Comparison of ENCODE assay signal across 9 cellular contexts in genomic region chr17:38415250-38416194, GRCh38. TPM values are rescaled to one million over a fixed set of nuclear protein-coding genes. Genes with fewer than 3 reads are reported as not detected.
DNase-seq lines count a peak whose midpoint lies in the region; ATAC-seq and TF ChIP-seq lines count a peak whose summit lies in the region.
"Had no signal": no experiment of that assay in that cellular context is flagged by ENCODE, and none has a peak within 500 bp of the region (broad histone marks: within the 10 kb centered on the region; RNA-seq: fewer than 3 reads in every experiment).

No MANE protein-coding gene starts in this region.

- TF ChIP-seq CTCF in SU-DHL-6 (IDR thresholded peaks at IDR 0.05; ENCODE audit: insufficient read depth, low read length, poor library complexity, severe bottlenecking) (no peak), fibroblast of the aortic adventitia (IDR thresholded peaks at IDR 0.05; ENCODE audit: insufficient read depth, low read length) (no peak)
- no peak for TF ChIP-seq CTCF in CD4-positive, alpha-beta T cell (IDR thresholded peaks at IDR 0.05)

- peaks cover 55% of the 10 kb centered on the region for H3K27me3 Mint-ChIP-seq in CD4-positive, alpha-beta T cell

- H3K9me3 Mint-ChIP-seq in stimulated activated effector memory CD8-positive, alpha-beta T cell treated with anti-CD3 and anti-CD28 coated beads, Interleukin-12 subunit alpha, Interleukin-12 subunit beta, amount 100 ng/mL, for 72 hours: no peaks in the 10 kb centered on the region
- H3K9me3 Mint-ChIP-seq in CD4-positive, alpha-beta T cell: no peaks in the 10 kb centered on the region
- H3K9me3 Mint-ChIP-seq: central memory CD8-positive, alpha-beta T cell had no signal

- H3F3A ChIP-seq in SU-DHL-6 (ENCODE audit: insufficient read depth): peaks cover 12% of the 10 kb centered on the region; the same call in 1 of the 2 replicates

- POLR2A ChIA-PET in CD4-positive, alpha-beta T cell (lab: Charles Lee): interaction anchor here (1.8 kb wide), 1 partner anchor 66 kb away, joined by 14 read pairs; no protein-coding TSS in a partner anchor

- H3K27me3 ChIP-seq in SU-DHL-6 (ENCODE audit: low read length): no peaks in the 10 kb centered on the region
- peaks cover 28% of the 10 kb centered on the region for H3K27me3 ChIP-seq in CD4-positive, alpha-beta T cell (ENCODE audit: control insufficient read depth, insufficient read depth, low read length)

- peak overlapping the region; percentile 6 for H3K4me3 Mint-ChIP-seq in stimulated activated effector memory CD8-positive, alpha-beta T cell treated with anti-CD3 and anti-CD28 coated beads, Interleukin-12 subunit alpha, Interleukin-12 subunit beta, amount 100 ng/mL, for 72 hours
- H3K4me3 Mint-ChIP-seq in CD4-positive, alpha-beta T cell: no peak overlapping the region
- H3K4me3 Mint-ChIP-seq: central memory CD8-positive, alpha-beta T cell had no signal

- DNase-seq in stimulated activated CD4-positive, alpha-beta T cell treated with anti-CD3 and anti-CD28 coated beads, Interleukin-1b, Interleukin-23, amount 100 ng/mL, for 48 hours: peak; percentile 38
- DNase-seq in stimulated activated CD4-positive, alpha-beta T cell treated with anti-CD3 and anti-CD28 coated beads, Interleukin-4, amount 100 ng/mL, for 1 hour: no peak
- DNase-seq in NCI-H1694 treated with DMSO at 0.1 percent for 48 hours (lab: John Stamatoyannopoulos, UW) (peak; percentile 93), fibroblast of the aortic adventitia (ENCODE audit: low read depth) (peak; percentile 77)
- peak in 1 of 2 donors; percentile 64 for DNase-seq in stimulated activated effector memory CD8-positive, alpha-beta T cell treated with anti-CD3 and anti-CD28 coated beads, Interleukin-12 subunit alpha, Interleukin-12 subunit beta, amount 100 ng/mL, for 72 hours (ENCODE audit: low spot score in 2 of 2)
- DNase-seq in CD4-positive, alpha-beta T cell: no peak

- intact Hi-C loops in CD4-positive, alpha-beta T cell (cut with DNase I, micrococcal nuclease): loop anchor here in 1 of 2 experiments (10.0 kb wide), 1 partner anchor 151 kb away; no protein-coding TSS in a partner anchor

- peak; percentile 47 for ATAC-seq in stimulated activated effector memory CD8-positive, alpha-beta T cell treated with anti-CD3 and anti-CD28 coated beads, Interleukin-12 subunit alpha, Interleukin-12 subunit beta, amount 100 ng/mL, for 72 hours
- ATAC-seq in GM21526 (IDR thresholded peaks at IDR 0.05; ENCODE audit: low FRiP score, unreplicated experiment): no peak
- no peak for ATAC-seq in CD4-positive, alpha-beta T cell (ENCODE audit: poor library complexity)

- peak overlapping the region; percentile 97 for H2AFZ ChIP-seq in SU-DHL-6 (ENCODE audit: low read depth, low read length, severe bottlenecking)

- H3K79me2 ChIP-seq in SU-DHL-6 (ENCODE audit: insufficient read depth, low read length): no peaks in the 10 kb centered on the region

- no peaks in the 10 kb centered on the region for H3K36me3 Mint-ChIP-seq in stimulated activated effector memory CD8-positive, alpha-beta T cell treated with anti-CD3 and anti-CD28 coated beads, Interleukin-12 subunit alpha, Interleukin-12 subunit beta, amount 100 ng/mL, for 72 hours
- no peaks in the 10 kb centered on the region for H3K36me3 Mint-ChIP-seq in CD4-positive, alpha-beta T cell (ENCODE audit: low read depth)

- peaks cover 6% of the 10 kb centered on the region for H3K4me1 Mint-ChIP-seq in stimulated activated effector memory CD8-positive, alpha-beta T cell treated with anti-CD3 and anti-CD28 coated beads, Interleukin-12 subunit alpha, Interleukin-12 subunit beta, amount 100 ng/mL, for 72 hours
- no peaks in the 10 kb centered on the region for H3K4me1 Mint-ChIP-seq in CD4-positive, alpha-beta T cell (ENCODE audit: low read depth)

- H4K20me1 ChIP-seq in SU-DHL-6 (ENCODE audit: low read depth, low read length): no peaks in the 10 kb centered on the region

- peak overlapping the region; percentile 46 for H3K4me3 ChIP-seq in SU-DHL-6 (ENCODE audit: insufficient read depth, low read length, poor library complexity, severe bottlenecking)
- H3K4me3 ChIP-seq in fibroblast of the aortic adventitia (ENCODE audit: low read depth, low read length): peak overlapping the region; percentile 53

- peak overlapping the region; percentile 58 for H3K9ac ChIP-seq in SU-DHL-6 (ENCODE audit: low read length)

- peak overlapping the region; percentile 76 for H3K27ac ChIP-seq in SU-DHL-6 (ENCODE audit: low read depth, low read length)
- H3K27ac ChIP-seq in CD4-positive, alpha-beta T cell (ENCODE audit: low read depth, low read length): no peak overlapping the region

- no peaks in the 10 kb centered on the region for H3K36me3 ChIP-seq in SU-DHL-6 (ENCODE audit: low read length)

- no peak overlapping the region for H3K27ac Mint-ChIP-seq in stimulated activated effector memory CD8-positive, alpha-beta T cell treated with anti-CD3 and anti-CD28 coated beads, Interleukin-12 subunit alpha, Interleukin-12 subunit beta, amount 100 ng/mL, for 72 hours
- no peak overlapping the region for H3K27ac Mint-ChIP-seq in CD4-positive, alpha-beta T cell

- no peaks in the 10 kb centered on the region for H3K9me2 ChIP-seq in SU-DHL-6 (replicated peaks; ENCODE audit: insufficient read depth, low read length)

- CTCF ChIA-PET in CD4-positive, alpha-beta T cell (lab: Charles Lee): interaction anchor here (0.8 to 3.4 kb wide), 6 partner anchors 8 to 66 kb away, joined by 3 to 64 read pairs (median 6); partner anchors contain the start of gene SOCS7

- H3K9me3 ChIP-seq in SU-DHL-6 (ENCODE audit: insufficient read depth, low read length): no peaks in the 10 kb centered on the region
- no peaks in the 10 kb centered on the region for H3K9me3 ChIP-seq in CD4-positive, alpha-beta T cell (ENCODE audit: control insufficient read depth, low read length)

- H3K4me2 ChIP-seq in SU-DHL-6 (ENCODE audit: low read depth, low read length, poor library complexity, severe bottlenecking): peak overlapping the region; percentile 73

RNA-seq across cellular contexts. Expression of gene ARHGAP23, which starts 12.7 kb away (rescaled TPM):
- total RNA-seq in fibroblast of the aortic adventitia (ENCODE audit: low replicate concordance): 36.6 and 38.3 TPM in 2 replicates
- under 1 TPM in 1 of 2 experiments, not detected in 1; 0.73 TPM for total RNA-seq in CD4-positive, alpha-beta T cell

Comparison
In these comparisons a context has a peak if more than half of its experiments do, and no peak if none do; other contexts are left out.
1. DNase-seq: peak in stimulated activated CD4-positive, alpha-beta T cell treated with anti-CD3 and anti-CD28 coated beads, Interleukin-1b, Interleukin-23, amount 100 ng/mL, for 48 hours (single experiment), NCI-H1694 treated with DMSO at 0.1 percent for 48 hours (single experiment) and fibroblast of the aortic adventitia (single experiment); none in stimulated activated CD4-positive, alpha-beta T cell treated with anti-CD3 and anti-CD28 coated beads, Interleukin-4, amount 100 ng/mL, for 1 hour (single experiment) and CD4-positive, alpha-beta T cell (0 of 10).
2. RNA of gene ARHGAP23, which starts 12.7 kb away (total RNA-seq): 36.6 to 38.3 TPM in fibroblast of the aortic adventitia; 0.73 TPM in CD4-positive, alpha-beta T cell; every median in the first group is over 10 times any median in the second.